Comparison of ENCODE assay signal across 8 cellular contexts in the genomic region with DNA sequence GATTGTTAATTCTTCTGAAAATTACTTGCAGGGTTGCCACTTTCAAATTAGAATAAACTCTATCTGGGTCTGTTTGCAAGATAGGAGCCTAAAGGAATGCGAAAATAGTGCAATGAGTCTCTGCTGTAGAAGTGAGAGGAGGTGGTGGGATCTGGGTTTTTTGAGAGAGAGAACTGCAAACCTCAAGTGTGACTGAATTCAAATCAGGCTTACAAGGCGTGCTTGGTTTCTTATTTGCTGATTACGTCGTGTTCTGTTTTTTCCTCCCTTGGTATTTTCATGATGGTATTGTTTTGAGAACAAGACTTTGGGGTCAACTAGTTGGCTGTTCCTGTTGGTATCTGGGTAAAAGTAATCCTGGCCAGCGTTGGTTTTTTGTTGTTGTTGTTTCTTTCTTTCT.
DNase-seq lines count a peak whose midpoint lies in the region; ATAC-seq and TF ChIP-seq lines count a peak whose summit lies in the region.

No MANE protein-coding gene starts in this region.

- H3K36me3 ChIP-seq in brain microvascular endothelial cell (replicated peaks) (no peaks in the 10 kb centered on the region), A673 (ENCODE audit: insufficient read depth, low read length, poor library complexity, severe bottlenecking) (no peaks in the 10 kb centered on the region), right lobe of liver (no peaks in the 10 kb centered on the region)

- intact Hi-C loops in A673 (cut with micrococcal nuclease; ENCODE audit: unreplicated experiment), result no loop called here
- intact Hi-C loops in right lobe of liver (cut with DNase I), result no loop called here

- WGBS in right lobe of liver (ENCODE audit: insufficient coverage, low coverage, low lambda C conversion rate, missing lambda C conversion rate), result 53% methylated on average over 5 of the region's 5 CpGs

- H3K27me3 ChIP-seq in brain microvascular endothelial cell (replicated peaks) (no peaks in the 10 kb centered on the region), A673 (replicated peaks; ENCODE audit: insufficient read depth, low read depth, low read length, poor library complexity) (no peaks in the 10 kb centered on the region), right lobe of liver (no peaks in the 10 kb centered on the region)

- in situ Hi-C loops in brain microvascular endothelial cell (cut with HindIII; ENCODE audit: low pct_ligation_motif_present, low sequenced_read_pairs), result no loop called here

- BruUV-seq in A673 (replicated peaks; lab: Mats Ljungman, UMichigan), result no TSS peak

- peak; percentile 86 for ATAC-seq in GM19397 (IDR thresholded peaks at IDR 0.05; ENCODE audit: unreplicated experiment)
- ATAC-seq in HG03025 (IDR thresholded peaks at IDR 0.05; ENCODE audit: low FRiP score, unreplicated experiment), result peak; percentile 96
- ATAC-seq in right lobe of liver, result no peak

- H3K27ac ChIP-seq in brain microvascular endothelial cell (peak overlapping the region; percentile 19), A673 (ENCODE audit: low read depth, low read length, poor library complexity, severe bottlenecking) (no peak overlapping the region), right lobe of liver (no peak overlapping the region)

- no peaks in the 10 kb centered on the region for H3K4me1 ChIP-seq in A673 (ENCODE audit: insufficient read depth, low read length, poor library complexity, severe bottlenecking)
- no peaks in the 10 kb centered on the region for H3K4me1 ChIP-seq in right lobe of liver

- TF ChIP-seq CTCF in GM12865 (IDR thresholded peaks at IDR 0.05; ENCODE audit: insufficient read depth, low read depth, low read length, missing control alignments) (no peak), brain microvascular endothelial cell (IDR thresholded peaks at IDR 0.05; ENCODE audit: low read depth, low read length, missing control alignments) (no peak), A673 (conservative IDR thresholded peaks at IDR 0.05; ENCODE audit: low read depth, low read length) (no peak), right lobe of liver (IDR thresholded peaks at IDR 0.05) (no peak)

- no peak for TF ChIP-seq POLR2A in right lobe of liver (IDR thresholded peaks at IDR 0.05)

- POLR2A ChIA-PET in A673 (lab: Charles Lee; ENCODE audit: low non-redundant PET), result no interaction called here

- CTCF ChIA-PET in A673 (lab: Charles Lee), result no interaction called here

- H3K9me3 ChIP-seq in A673 (ENCODE audit: low read depth, low read length, poor library complexity, severe bottlenecking), result no peaks in the 10 kb centered on the region
- H3K9me3 ChIP-seq in right lobe of liver, result no peaks in the 10 kb centered on the region

- DNase-seq in GM12865 (ENCODE audit: low read depth), result peak; percentile 84
- no peak for DNase-seq in brain microvascular endothelial cell
- no peak for DNase-seq in A673 (ENCODE audit: low spot score)
- no peak for DNase-seq in right lobe of liver
- DNase-seq in anterior cingulate cortex (lab: John Stamatoyannopoulos, UW), result no peak
- DNase-seq in OCI-M1 (lab: John Stamatoyannopoulos, UW), result no peak

- H3K4me3 ChIP-seq in GM12865 (ENCODE audit: low read depth, low read length) (no peak overlapping the region), brain microvascular endothelial cell (ENCODE audit: low read depth, low read length) (no peak overlapping the region), A673 (ENCODE audit: low read depth, low read length, poor library complexity, severe bottlenecking) (no peak overlapping the region), right lobe of liver (no peak overlapping the region)

Comparison
In these comparisons a context has a peak if more than half of its experiments do, and no peak if none do; other contexts are left out.
1. ATAC-seq: peak in GM19397 (single experiment) and HG03025 (single experiment); none in right lobe of liver (0 of 4).